In the genomic region with DNA sequence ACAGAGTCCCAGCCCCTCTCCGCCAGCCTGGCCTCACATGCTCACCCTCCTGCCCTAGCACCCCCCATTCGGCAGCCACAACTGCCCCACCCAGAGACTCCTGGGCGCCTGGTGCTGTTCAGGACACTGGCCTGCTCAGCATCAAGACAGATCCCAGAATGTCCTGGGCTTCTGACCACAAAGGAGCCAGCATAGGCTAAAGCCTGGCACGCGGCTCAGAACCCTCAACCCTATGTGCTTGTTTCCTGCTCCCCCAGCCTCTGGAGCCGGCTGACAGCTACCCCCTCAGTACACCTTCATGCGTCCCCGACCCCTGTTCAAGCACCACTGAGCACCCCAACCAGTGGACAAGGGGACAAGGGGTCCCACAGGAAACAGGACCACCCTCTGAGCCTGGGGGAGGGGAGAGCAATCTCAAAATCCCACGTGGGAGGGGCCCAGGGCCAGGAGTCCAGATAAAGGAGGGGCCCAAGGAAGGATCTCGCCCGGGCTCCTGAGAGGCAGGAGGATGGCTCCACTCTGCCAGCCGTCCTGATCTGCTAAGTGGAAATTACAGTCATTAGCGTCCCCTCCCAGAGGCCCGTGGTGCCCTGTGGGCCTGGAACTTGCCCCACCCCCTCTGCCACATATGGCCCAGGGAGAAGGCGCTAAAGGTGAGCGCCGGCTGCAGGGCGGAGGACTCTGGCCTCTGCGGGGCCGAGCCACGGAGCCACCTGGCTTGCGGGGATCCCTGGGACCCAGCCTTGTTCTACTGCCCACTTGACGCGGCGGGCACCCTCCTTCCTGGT, we compare ENCODE assay signal across 8 cellular contexts. TPM values are rescaled to one million over a fixed set of nuclear protein-coding genes. Genes with fewer than 3 reads are reported as not detected.
DNase-seq lines count a peak whose midpoint lies in the region; ATAC-seq and TF ChIP-seq lines count a peak whose summit lies in the region.

No MANE protein-coding gene starts in this region.

- peak overlapping the region; percentile 79 for H3K27ac Mint-ChIP-seq in osteocyte (ENCODE audit: unreplicated experiment)

- DNase-seq in GM10248 (ENCODE audit: extremely low spot score) (peak; percentile 18), RWPE1 (ENCODE audit: low spot score) (peak; percentile 33), epithelial cell of proximal tubule (ENCODE audit: low read depth) (no peak), osteocyte (ENCODE audit: extremely low spot score, unreplicated experiment) (no peak), SKM-1 (lab: John Stamatoyannopoulos, UW; ENCODE audit: unreplicated experiment) (no peak)
- no peak for DNase-seq in central memory CD4-positive, alpha-beta T cell

- POLR2A ChIA-PET in GM10248 (lab: Yijun Ruan, JAX) (no interaction called here), RWPE1 (lab: Yijun Ruan, JAX; ENCODE audit: low non-redundant PET) (interaction anchor here (0.9 to 1.6 kb wide), 2 partner anchors 84 to 209 kb away, joined by 4 read pairs; a partner anchor contains a TSS)

- peak overlapping the region; percentile 100 for H3K27ac ChIP-seq in RWPE1

- peak overlapping the region; percentile 78 for H3K4me3 Mint-ChIP-seq in osteocyte (ENCODE audit: unreplicated experiment)

- TF ChIP-seq CTCF in GM10248 (IDR thresholded peaks at IDR 0.05; ENCODE audit: control extremely low read depth, extremely low read depth, low read depth, missing control alignments) (no peak), RWPE1 (conservative IDR thresholded peaks at IDR 0.05; ENCODE audit: low read depth) (no peak), epithelial cell of proximal tubule (conservative IDR thresholded peaks at IDR 0.05; ENCODE audit: low read depth, low read length) (no peak), osteocyte (IDR thresholded peaks at IDR 0.05) (no peak)

- no peak for ATAC-seq in HG03108 (IDR thresholded peaks at IDR 0.05; ENCODE audit: unreplicated experiment)
- ATAC-seq in HG02588 (IDR thresholded peaks at IDR 0.05; ENCODE audit: unreplicated experiment): no peak

- H3K4me3 ChIP-seq in epithelial cell of proximal tubule (ENCODE audit: low read depth, low read length): peak overlapping the region; percentile 91

- H3K36me3 Mint-ChIP-seq in osteocyte (ENCODE audit: unreplicated experiment): no peaks in the 10 kb centered on the region

- peaks cover 51% of the 10 kb centered on the region for H3K4me1 Mint-ChIP-seq in osteocyte (ENCODE audit: unreplicated experiment)

- H3K9me3 Mint-ChIP-seq in osteocyte (ENCODE audit: unreplicated experiment): no peaks in the 10 kb centered on the region

- H3K27me3 Mint-ChIP-seq in osteocyte (ENCODE audit: unreplicated experiment): no peaks in the 10 kb centered on the region

- CTCF ChIA-PET in GM10248 (lab: Yijun Ruan, JAX) (interaction anchor here (0.7 to 8.8 kb wide), 5 partner anchors 10 to 31 kb away, joined by 3 to 140 read pairs (median 24); a partner anchor contains a TSS), RWPE1 (lab: Yijun Ruan, JAX) (interaction anchor here (1.5 to 8.1 kb wide), 3 partner anchors 53 to 120 kb away, joined by 4 to 99 read pairs (median 7); a partner anchor contains a TSS)

RNA-seq across cellular contexts. Expression of a gene that starts 27.1 kb away (rescaled TPM):
- 0.29 and 0.43 TPM in 2 replicates for total RNA-seq in epithelial cell of proximal tubule
- 0.16 and 0.24 TPM in 2 replicates for total RNA-seq in osteocyte

Comparison
In these comparisons a context has a peak if more than half of its experiments do, and no peak if none do; other contexts are left out.
1. DNase-seq: peak in GM10248 (single experiment) and RWPE1 (single experiment); none in epithelial cell of proximal tubule (single experiment), osteocyte (single experiment), central memory CD4-positive, alpha-beta T cell (single experiment) and SKM-1 (single experiment).